1 cellular context compared by ENCODE assay signal in the genomic region with DNA sequence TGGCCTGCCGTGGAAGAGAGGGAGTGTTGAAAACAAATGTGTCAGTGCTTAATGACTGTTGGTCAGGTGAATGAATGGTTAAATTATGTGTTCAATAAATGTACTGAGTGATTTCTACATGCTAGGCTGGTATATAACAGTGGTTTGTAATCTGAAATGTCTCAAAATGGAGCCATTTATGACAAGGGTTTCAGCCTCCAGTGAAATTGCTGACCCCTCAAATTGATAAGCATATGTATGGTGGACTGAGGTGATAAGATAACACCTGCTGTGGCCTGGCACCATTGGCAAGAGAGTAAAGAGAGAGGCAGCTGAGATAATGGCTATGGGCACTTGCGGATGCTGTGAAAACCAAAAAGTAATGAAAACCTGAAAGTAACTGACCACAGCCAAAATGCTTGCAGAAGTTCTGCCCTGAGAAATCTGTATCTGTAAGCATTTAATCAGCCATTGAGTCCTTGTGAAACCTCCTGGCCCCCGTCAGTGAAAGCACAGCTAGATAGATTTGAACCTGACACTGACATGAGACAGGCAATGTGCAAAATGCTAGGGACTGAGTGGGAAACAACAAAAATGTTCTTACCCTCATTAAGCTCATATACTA.
TF ChIP-seq lines count a peak whose summit lies in the region.

No MANE protein-coding gene starts in this region.

TF ChIP-seq in GM12878, 131 proteins besides CTCF, POLR2A, EP300 and RAD21 (continued from another document):
- TF ChIP-seq, protein P1, sequence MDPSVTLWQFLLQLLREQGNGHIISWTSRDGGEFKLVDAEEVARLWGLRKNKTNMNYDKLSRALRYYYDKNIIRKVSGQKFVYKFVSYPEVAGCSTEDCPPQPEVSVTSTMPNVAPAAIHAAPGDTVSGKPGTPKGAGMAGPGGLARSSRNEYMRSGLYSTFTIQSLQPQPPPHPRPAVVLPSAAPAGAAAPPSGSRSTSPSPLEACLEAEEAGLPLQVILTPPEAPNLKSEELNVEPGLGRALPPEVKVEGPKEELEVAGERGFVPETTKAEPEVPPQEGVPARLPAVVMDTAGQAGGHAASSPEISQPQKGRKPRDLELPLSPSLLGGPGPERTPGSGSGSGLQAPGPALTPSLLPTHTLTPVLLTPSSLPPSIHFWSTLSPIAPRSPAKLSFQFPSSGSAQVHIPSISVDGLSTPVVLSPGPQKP (IDR thresholded peaks at IDR 0.05; ENCODE audit: low read depth, low read length), result no peak
- no peak for TF ChIP-seq FOXK2 (IDR thresholded peaks at IDR 0.05)
- TF ChIP-seq PAX5 (IDR thresholded peaks at IDR 0.05; ENCODE audit: borderline replicate concordance, low read depth, low read length), result peak; percentile 67; the same call in 1 of the 2 replicates
- TF ChIP-seq NBN (IDR thresholded peaks at IDR 0.05), result peak; percentile 62; the same call in 1 of the 2 replicates
- TF ChIP-seq IRF5 (IDR thresholded peaks at IDR 0.05; ENCODE audit: borderline replicate concordance), result no peak
- TF ChIP-seq MEF2A (IDR thresholded peaks at IDR 0.05; ENCODE audit: insufficient read depth, low read depth, low read length), result peak; percentile 38; the same call in 1 of the 2 replicates
- peak; percentile 56 for TF ChIP-seq IKZF1 (conservative IDR thresholded peaks at IDR 0.05)
- peak; percentile 65 for TF ChIP-seq ATF7 (IDR thresholded peaks at IDR 0.05; ENCODE audit: low read depth)
- no peak for TF ChIP-seq CEBPB (IDR thresholded peaks at IDR 0.05; ENCODE audit: borderline replicate concordance in 1 of 2, low read depth in 2 of 2, low read length in 2 of 2)
- TF ChIP-seq GABPA (IDR thresholded peaks at IDR 0.05; ENCODE audit: low read depth), result no peak
- no peak for TF ChIP-seq MAX (IDR thresholded peaks at IDR 0.05; ENCODE audit: low read depth, low read length)
- no peak for TF ChIP-seq FOS (IDR thresholded peaks at IDR 0.05; ENCODE audit: borderline replicate concordance, extremely low read depth, insufficient read length)
- no peak for TF ChIP-seq ZNF384 (IDR thresholded peaks at IDR 0.05; ENCODE audit: borderline replicate concordance, low read depth, low read length)
- peak; percentile 57 for TF ChIP-seq NFIC (IDR thresholded peaks at IDR 0.05; ENCODE audit: low read depth, low read length)
- TF ChIP-seq BACH1 (IDR thresholded peaks at IDR 0.05; ENCODE audit: borderline replicate concordance), result no peak
- TF ChIP-seq TBL1XR1 (IDR thresholded peaks at IDR 0.05; ENCODE audit: low read depth, low read length), result no peak; the same call in 1 of the 2 replicates
- TF ChIP-seq, protein P2, sequence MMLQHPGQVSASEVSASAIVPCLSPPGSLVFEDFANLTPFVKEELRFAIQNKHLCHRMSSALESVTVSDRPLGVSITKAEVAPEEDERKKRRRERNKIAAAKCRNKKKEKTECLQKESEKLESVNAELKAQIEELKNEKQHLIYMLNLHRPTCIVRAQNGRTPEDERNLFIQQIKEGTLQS (IDR thresholded peaks at IDR 0.05; ENCODE audit: borderline replicate concordance, extremely low read depth, low read depth, low read length), result no peak
- peak; percentile 60; the same call in 1 of the 2 replicates for TF ChIP-seq NR2F1 (conservative IDR thresholded peaks at IDR 0.05)
- TF ChIP-seq, protein P3, sequence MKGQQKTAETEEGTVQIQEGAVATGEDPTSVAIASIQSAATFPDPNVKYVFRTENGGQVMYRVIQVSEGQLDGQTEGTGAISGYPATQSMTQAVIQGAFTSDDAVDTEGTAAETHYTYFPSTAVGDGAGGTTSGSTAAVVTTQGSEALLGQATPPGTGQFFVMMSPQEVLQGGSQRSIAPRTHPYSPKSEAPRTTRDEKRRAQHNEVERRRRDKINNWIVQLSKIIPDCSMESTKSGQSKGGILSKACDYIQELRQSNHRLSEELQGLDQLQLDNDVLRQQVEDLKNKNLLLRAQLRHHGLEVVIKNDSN (IDR thresholded peaks at IDR 0.05; ENCODE audit: borderline replicate concordance, extremely low read length, insufficient read depth, low read depth, low read length), result no peak
- no peak for TF ChIP-seq STAT1 (conservative IDR thresholded peaks at IDR 0.05)
- TF ChIP-seq SMAD5 (IDR thresholded peaks at IDR 0.05; ENCODE audit: low read depth), result 0 out of 2 replicates have a peak, but pooled peaks have one; percentile 42
- peak; percentile 47; the same call in 1 of the 3 replicates for TF ChIP-seq POU2F2 (IDR thresholded peaks at IDR 0.05; ENCODE audit: borderline replicate concordance, low read depth, low read length)
- TF ChIP-seq CHD2 (IDR thresholded peaks at IDR 0.05; ENCODE audit: borderline replicate concordance, low read depth, low read length), result 0 out of 2 replicates have a peak, but pooled peaks have one; percentile 34
- no peak for TF ChIP-seq KDM1A (IDR thresholded peaks at IDR 0.05; ENCODE audit: borderline replicate concordance)
- peak; percentile 6; the same call in 1 of the 2 replicates for TF ChIP-seq ZNF217 (IDR thresholded peaks at IDR 0.05)
- TF ChIP-seq STAT3 (IDR thresholded peaks at IDR 0.05; ENCODE audit: low read depth, low read length), result no peak
- no peak for TF ChIP-seq RCOR1 (conservative IDR thresholded peaks at IDR 0.05; ENCODE audit: low read depth, low read length)
- TF ChIP-seq, protein P4, sequence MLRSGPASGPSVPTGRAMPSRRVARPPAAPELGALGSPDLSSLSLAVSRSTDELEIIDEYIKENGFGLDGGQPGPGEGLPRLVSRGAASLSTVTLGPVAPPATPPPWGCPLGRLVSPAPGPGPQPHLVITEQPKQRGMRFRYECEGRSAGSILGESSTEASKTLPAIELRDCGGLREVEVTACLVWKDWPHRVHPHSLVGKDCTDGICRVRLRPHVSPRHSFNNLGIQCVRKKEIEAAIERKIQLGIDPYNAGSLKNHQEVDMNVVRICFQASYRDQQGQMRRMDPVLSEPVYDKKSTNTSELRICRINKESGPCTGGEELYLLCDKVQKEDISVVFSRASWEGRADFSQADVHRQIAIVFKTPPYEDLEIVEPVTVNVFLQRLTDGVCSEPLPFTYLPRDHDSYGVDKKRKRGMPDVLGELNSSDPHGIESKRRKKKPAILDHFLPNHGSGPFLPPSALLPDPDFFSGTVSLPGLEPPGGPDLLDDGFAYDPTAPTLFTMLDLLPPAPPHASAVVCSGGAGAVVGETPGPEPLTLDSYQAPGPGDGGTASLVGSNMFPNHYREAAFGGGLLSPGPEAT (IDR thresholded peaks at IDR 0.05; ENCODE audit: low read depth), result peak; percentile 53
- TF ChIP-seq EZH2 (IDR thresholded peaks at IDR 0.05; ENCODE audit: borderline replicate concordance, control insufficient read depth, low read depth, low read length), result no peak
- no peak for TF ChIP-seq POLR2AphosphoS2 (IDR thresholded peaks at IDR 0.05; ENCODE audit: low read depth, low read length)
- TF ChIP-seq POLR2AphosphoS5 (IDR thresholded peaks at IDR 0.05; ENCODE audit: low read length), result peak; percentile 73
- no peak for TF ChIP-seq YBX1 (IDR thresholded peaks at IDR 0.05)
